ENCODE assay signal across 2 cellular contexts in the genomic region with DNA sequence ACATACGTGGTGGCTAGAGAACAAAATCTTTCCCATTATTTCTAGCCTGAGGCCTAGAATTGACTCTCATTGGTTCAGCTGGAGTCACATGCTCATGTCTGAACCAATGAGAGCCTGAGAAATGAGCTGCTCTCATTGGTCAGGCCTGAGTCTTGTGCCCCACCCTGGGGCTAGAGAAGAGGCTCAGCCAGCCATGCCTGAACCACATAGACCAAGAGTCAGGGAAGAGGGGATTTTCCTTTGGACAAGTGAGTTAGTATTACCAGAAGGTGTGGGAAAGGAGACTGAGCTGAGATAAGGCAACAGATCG.
TF ChIP-seq lines count a peak whose summit lies in the region.

No MANE protein-coding gene starts in this region.

TF ChIP-seq in HepG2, 621 proteins besides CTCF, POLR2A, EP300 and RAD21:
- TF ChIP-seq, protein P1, sequence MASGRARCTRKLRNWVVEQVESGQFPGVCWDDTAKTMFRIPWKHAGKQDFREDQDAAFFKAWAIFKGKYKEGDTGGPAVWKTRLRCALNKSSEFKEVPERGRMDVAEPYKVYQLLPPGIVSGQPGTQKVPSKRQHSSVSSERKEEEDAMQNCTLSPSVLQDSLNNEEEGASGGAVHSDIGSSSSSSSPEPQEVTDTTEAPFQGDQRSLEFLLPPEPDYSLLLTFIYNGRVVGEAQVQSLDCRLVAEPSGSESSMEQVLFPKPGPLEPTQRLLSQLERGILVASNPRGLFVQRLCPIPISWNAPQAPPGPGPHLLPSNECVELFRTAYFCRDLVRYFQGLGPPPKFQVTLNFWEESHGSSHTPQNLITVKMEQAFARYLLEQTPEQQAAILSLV (CRISPR knock-in tag; IDR thresholded peaks at IDR 0.05; ENCODE audit: borderline replicate concordance), result no peak
- TF ChIP-seq SYNCRIP (IDR thresholded peaks at IDR 0.05; ENCODE audit: insufficient read depth, low read depth, low read length), result no peak
- no peak for TF ChIP-seq HMGA1 (CRISPR knock-in tag; conservative IDR thresholded peaks at IDR 0.05)
- TF ChIP-seq ZFP90 (CRISPR knock-in tag; IDR thresholded peaks at IDR 0.05; ENCODE audit: borderline replicate concordance), result no peak
- TF ChIP-seq NFYC (CRISPR knock-in tag; IDR thresholded peaks at IDR 0.05), result peak; percentile 31; the same call in 1 of the 2 replicates
- TF ChIP-seq, protein P2, sequence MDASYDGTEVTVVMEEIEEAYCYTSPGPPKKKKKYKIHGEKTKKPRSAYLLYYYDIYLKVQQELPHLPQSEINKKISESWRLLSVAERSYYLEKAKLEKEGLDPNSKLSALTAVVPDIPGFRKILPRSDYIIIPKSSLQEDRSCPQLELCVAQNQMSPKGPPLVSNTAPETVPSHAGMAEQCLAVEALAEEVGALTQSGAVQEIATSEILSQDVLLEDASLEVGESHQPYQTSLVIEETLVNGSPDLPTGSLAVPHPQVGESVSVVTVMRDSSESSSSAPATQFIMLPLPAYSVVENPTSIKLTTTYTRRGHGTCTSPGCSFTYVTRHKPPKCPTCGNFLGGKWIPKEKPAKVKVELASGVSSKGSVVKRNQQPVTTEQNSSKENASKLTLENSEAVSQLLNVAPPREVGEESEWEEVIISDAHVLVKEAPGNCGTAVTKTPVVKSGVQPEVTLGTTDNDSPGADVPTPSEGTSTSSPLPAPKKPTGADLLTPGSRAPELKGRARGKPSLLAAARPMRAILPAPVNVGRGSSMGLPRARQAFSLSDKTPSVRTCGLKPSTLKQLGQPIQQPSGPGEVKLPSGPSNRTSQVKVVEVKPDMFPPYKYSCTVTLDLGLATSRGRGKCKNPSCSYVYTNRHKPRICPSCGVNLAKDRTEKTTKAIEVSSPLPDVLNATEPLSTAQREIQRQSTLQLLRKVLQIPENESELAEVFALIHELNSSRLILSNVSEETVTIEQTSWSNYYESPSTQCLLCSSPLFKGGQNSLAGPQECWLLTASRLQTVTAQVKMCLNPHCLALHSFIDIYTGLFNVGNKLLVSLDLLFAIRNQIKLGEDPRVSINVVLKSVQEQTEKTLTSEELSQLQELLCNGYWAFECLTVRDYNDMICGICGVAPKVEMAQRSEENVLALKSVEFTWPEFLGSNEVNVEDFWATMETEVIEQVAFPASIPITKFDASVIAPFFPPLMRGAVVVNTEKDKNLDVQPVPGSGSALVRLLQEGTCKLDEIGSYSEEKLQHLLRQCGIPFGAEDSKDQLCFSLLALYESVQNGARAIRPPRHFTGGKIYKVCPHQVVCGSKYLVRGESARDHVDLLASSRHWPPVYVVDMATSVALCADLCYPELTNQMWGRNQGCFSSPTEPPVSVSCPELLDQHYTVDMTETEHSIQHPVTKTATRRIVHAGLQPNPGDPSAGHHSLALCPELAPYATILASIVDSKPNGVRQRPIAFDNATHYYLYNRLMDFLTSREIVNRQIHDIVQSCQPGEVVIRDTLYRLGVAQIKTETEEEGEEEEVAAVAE (CRISPR knock-in tag; IDR thresholded peaks at IDR 0.05; ENCODE audit: borderline replicate concordance), result no peak

TF ChIP-seq in Ishikawa, 13 proteins besides CTCF, POLR2A, EP300 and RAD21:
- TF ChIP-seq, protein P3, sequence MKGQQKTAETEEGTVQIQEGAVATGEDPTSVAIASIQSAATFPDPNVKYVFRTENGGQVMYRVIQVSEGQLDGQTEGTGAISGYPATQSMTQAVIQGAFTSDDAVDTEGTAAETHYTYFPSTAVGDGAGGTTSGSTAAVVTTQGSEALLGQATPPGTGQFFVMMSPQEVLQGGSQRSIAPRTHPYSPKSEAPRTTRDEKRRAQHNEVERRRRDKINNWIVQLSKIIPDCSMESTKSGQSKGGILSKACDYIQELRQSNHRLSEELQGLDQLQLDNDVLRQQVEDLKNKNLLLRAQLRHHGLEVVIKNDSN (IDR thresholded peaks at IDR 0.05), result peak; percentile 67
- TF ChIP-seq EGR1 (IDR thresholded peaks at IDR 0.05), result no peak
